8 cellular contexts compared by ENCODE assay signal in the genomic region with DNA sequence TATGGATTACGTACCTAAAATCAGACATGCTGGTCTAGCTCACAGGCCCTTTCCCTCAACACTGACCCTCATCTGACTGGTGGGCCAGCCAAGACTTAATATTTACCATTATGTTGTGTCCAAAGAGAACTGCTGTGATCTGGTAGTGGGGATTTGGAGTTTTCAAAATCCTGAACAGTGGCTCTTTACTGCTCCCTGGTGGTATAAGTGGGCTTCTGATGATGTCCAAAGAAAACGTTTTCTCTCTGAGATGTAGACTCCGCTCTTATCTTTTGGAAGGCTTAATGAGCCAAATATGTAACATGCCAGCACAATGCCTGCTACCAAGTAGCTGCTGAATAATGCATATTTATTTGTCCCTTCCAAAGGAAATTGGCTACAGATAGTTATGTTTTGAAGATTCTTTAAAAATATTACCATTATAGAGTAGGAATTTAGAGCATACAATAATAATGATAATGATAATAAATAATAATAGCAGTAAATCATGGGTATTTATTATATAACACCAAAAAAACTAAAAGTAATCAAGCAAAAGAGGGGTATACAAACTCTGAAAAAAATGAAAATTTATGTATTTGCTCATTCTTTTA.
A peak's percentile ranks its signal among the peaks of the same experiment; 100 is the strongest.
DNase-seq lines count a peak whose midpoint lies in the region; ATAC-seq and TF ChIP-seq lines count a peak whose summit lies in the region.

No MANE protein-coding gene starts in this region.

- ATAC-seq in RWPE2 (ENCODE audit: low read depth) (peak; percentile 48; the same call in 2 of the 3 replicates), naive B cell (ENCODE audit: low read depth in 2 of 2) (no peak), GM21723 (IDR thresholded peaks at IDR 0.05; ENCODE audit: unreplicated experiment) (no peak), HG02610 (IDR thresholded peaks at IDR 0.05; ENCODE audit: unreplicated experiment) (no peak)

- H3K27me3 Mint-ChIP-seq in naive B cell, result peaks cover 0 to 30% (median 12%) of the 10 kb centered on the region in 3 donors

- H3K27me3 ChIP-seq in RWPE2 (ENCODE audit: insufficient read depth, poor library complexity, severe bottlenecking), result no peaks in the 10 kb centered on the region

- H3K36me3 ChIP-seq in RWPE2 (ENCODE audit: low read depth), result no peaks in the 10 kb centered on the region

- H3K4me3 Mint-ChIP-seq in naive B cell, result no peak overlapping the region

- no peak overlapping the region for H3K27ac Mint-ChIP-seq in naive B cell

- no peaks in the 10 kb centered on the region for H3K36me3 Mint-ChIP-seq in naive B cell

- DNase-seq in stimulated activated CD4-positive, alpha-beta T cell treated with anti-CD3 and anti-CD28 coated beads, Interleukin-12 subunit alpha, Interleukin-12 subunit beta, amount 100 ng/mL, for 48 hours (ENCODE audit: low read depth in 2 of 3, low spot score in 1 of 3), result peak in 2 of 3 donors; percentile 2 to 20
- DNase-seq in stimulated activated CD4-positive, alpha-beta T cell treated with anti-CD3 and anti-CD28 coated beads, Interleukin-4, amount 100 ng/mL, for 4 hours, result no peak
- DNase-seq in RWPE2 (ENCODE audit: low spot score), result no peak
- peak; percentile 30 for DNase-seq in epithelial cell of proximal tubule (ENCODE audit: low read depth)
- DNase-seq in naive B cell, result peak; percentile 1

- H3K9me3 ChIP-seq in RWPE2 (ENCODE audit: severe bottlenecking), result no peaks in the 10 kb centered on the region

- no peaks in the 10 kb centered on the region for H3K4me1 ChIP-seq in RWPE2 (ENCODE audit: insufficient read depth, poor library complexity, severe bottlenecking)

- no peak overlapping the region for H3K27ac ChIP-seq in RWPE2 (ENCODE audit: poor library complexity, severe bottlenecking)

- H3K4me3 ChIP-seq in RWPE2 (ENCODE audit: severe bottlenecking) (no peak overlapping the region), epithelial cell of proximal tubule (ENCODE audit: low read depth, low read length) (no peak overlapping the region)

- TF ChIP-seq EP300 in Ishikawa (IDR thresholded peaks at IDR 0.05; ENCODE audit: borderline replicate concordance), result no peak

- no peaks in the 10 kb centered on the region for H3K4me1 Mint-ChIP-seq in naive B cell

- TF ChIP-seq CTCF in RWPE2 (IDR thresholded peaks at IDR 0.05; ENCODE audit: poor library complexity, severe bottlenecking) (peak; percentile 86), epithelial cell of proximal tubule (conservative IDR thresholded peaks at IDR 0.05; ENCODE audit: low read depth, low read length) (peak; percentile 91)

- peak; percentile 91 for TF ChIP-seq RAD21 in Ishikawa (IDR thresholded peaks at IDR 0.05; ENCODE audit: low read depth)

- H3K9me3 Mint-ChIP-seq in naive B cell, result no peaks in the 10 kb centered on the region

TF ChIP-seq in Ishikawa, 13 proteins besides CTCF, POLR2A, EP300 and RAD21:
- TF ChIP-seq TEAD4 (IDR thresholded peaks at IDR 0.05) (no peak), YY1 (IDR thresholded peaks at IDR 0.05; ENCODE audit: low read depth) (no peak), CREB1 (IDR thresholded peaks at IDR 0.05; ENCODE audit: low read depth) (no peak), EGR1 (IDR thresholded peaks at IDR 0.05) (no peak), TCF12 (IDR thresholded peaks at IDR 0.05; ENCODE audit: low read depth) (no peak), NFIC (IDR thresholded peaks at IDR 0.05) (no peak), TAF1 (IDR thresholded peaks at IDR 0.05; ENCODE audit: low read depth) (no peak), CEBPB (IDR thresholded peaks at IDR 0.05) (no peak), ZBTB7A (IDR thresholded peaks at IDR 0.05; ENCODE audit: low read depth) (no peak), FOXM1 (IDR thresholded peaks at IDR 0.05; ENCODE audit: borderline replicate concordance, low read depth) (no peak)
- TF ChIP-seq, protein P1, sequence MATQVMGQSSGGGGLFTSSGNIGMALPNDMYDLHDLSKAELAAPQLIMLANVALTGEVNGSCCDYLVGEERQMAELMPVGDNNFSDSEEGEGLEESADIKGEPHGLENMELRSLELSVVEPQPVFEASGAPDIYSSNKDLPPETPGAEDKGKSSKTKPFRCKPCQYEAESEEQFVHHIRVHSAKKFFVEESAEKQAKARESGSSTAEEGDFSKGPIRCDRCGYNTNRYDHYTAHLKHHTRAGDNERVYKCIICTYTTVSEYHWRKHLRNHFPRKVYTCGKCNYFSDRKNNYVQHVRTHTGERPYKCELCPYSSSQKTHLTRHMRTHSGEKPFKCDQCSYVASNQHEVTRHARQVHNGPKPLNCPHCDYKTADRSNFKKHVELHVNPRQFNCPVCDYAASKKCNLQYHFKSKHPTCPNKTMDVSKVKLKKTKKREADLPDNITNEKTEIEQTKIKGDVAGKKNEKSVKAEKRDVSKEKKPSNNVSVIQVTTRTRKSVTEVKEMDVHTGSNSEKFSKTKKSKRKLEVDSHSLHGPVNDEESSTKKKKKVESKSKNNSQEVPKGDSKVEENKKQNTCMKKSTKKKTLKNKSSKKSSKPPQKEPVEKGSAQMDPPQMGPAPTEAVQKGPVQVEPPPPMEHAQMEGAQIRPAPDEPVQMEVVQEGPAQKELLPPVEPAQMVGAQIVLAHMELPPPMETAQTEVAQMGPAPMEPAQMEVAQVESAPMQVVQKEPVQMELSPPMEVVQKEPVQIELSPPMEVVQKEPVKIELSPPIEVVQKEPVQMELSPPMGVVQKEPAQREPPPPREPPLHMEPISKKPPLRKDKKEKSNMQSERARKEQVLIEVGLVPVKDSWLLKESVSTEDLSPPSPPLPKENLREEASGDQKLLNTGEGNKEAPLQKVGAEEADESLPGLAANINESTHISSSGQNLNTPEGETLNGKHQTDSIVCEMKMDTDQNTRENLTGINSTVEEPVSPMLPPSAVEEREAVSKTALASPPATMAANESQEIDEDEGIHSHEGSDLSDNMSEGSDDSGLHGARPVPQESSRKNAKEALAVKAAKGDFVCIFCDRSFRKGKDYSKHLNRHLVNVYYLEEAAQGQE (IDR thresholded peaks at IDR 0.05; ENCODE audit: low read depth), result no peak
- TF ChIP-seq, protein P2, sequence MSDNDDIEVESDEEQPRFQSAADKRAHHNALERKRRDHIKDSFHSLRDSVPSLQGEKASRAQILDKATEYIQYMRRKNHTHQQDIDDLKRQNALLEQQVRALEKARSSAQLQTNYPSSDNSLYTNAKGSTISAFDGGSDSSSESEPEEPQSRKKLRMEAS (IDR thresholded peaks at IDR 0.05), result no peak
- TF ChIP-seq, protein P3, sequence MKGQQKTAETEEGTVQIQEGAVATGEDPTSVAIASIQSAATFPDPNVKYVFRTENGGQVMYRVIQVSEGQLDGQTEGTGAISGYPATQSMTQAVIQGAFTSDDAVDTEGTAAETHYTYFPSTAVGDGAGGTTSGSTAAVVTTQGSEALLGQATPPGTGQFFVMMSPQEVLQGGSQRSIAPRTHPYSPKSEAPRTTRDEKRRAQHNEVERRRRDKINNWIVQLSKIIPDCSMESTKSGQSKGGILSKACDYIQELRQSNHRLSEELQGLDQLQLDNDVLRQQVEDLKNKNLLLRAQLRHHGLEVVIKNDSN (IDR thresholded peaks at IDR 0.05), result no peak

Comparison
In these comparisons a context has a peak if more than half of its experiments do, and no peak if none do; other contexts are left out.
1. DNase-seq: peak in stimulated activated CD4-positive, alpha-beta T cell treated with anti-CD3 and anti-CD28 coated beads, Interleukin-12 subunit alpha, Interleukin-12 subunit beta, amount 100 ng/mL, for 48 hours (2 of 3), epithelial cell of proximal tubule (single experiment) and naive B cell (single experiment); none in stimulated activated CD4-positive, alpha-beta T cell treated with anti-CD3 and anti-CD28 coated beads, Interleukin-4, amount 100 ng/mL, for 4 hours (0 of 2) and RWPE2 (single experiment).